Comparison of ENCODE assay signal across 1 cellular context in genomic region chr20:23193985-23194384, GRCh38.
TF ChIP-seq lines count a peak whose summit lies in the region.

No MANE protein-coding gene starts in this region.

TF ChIP-seq in GM23338, 12 proteins besides CTCF, POLR2A, EP300 and RAD21 (continued from another document):
- TF ChIP-seq ZNF462 (CRISPR knock-in tag; IDR thresholded peaks at IDR 0.05) (no peak), EZH2 (IDR thresholded peaks at IDR 0.05; ENCODE audit: low read depth, unreplicated experiment) (no peak), ZNF331 (CRISPR knock-in tag; IDR thresholded peaks at IDR 0.05; ENCODE audit: low read depth) (no peak)
TF ChIP-seq in GM23338: peak in this region for 0.
